Comparison of ENCODE assay signal across 10 cellular contexts in genomic region chr13:32790731-32791130, GRCh38.
DNase-seq lines count a peak whose midpoint lies in the region; ATAC-seq and TF ChIP-seq lines count a peak whose summit lies in the region.
"Had no signal": no experiment of that assay in that cellular context is flagged by ENCODE, and none has a peak within 500 bp of the region (broad histone marks: within the 10 kb centered on the region; RNA-seq: fewer than 3 reads in every experiment).

No MANE protein-coding gene starts in this region.

- no peak for TF ChIP-seq RAD21 in Ishikawa (IDR thresholded peaks at IDR 0.05; ENCODE audit: low read depth)

- H3K9me3 Mint-ChIP-seq in activated CD4-positive, alpha-beta T cell treated with anti-CD3 and anti-CD28 coated beads for 36 hours (ENCODE audit: low read depth) = peaks cover 5% of the 10 kb centered on the region
- H3K9me3 Mint-ChIP-seq in activated naive CD8-positive, alpha-beta T cell treated with anti-CD3 and anti-CD28 coated beads for 36 hours = peaks cover 8% of the 10 kb centered on the region

- CTCF ChIA-PET in activated CD4-positive, alpha-beta T cell treated with anti-CD3 and anti-CD28 coated beads for 36 hours (lab: Charles Lee) = no interaction called here

- DNase-seq in activated CD4-positive, alpha-beta T cell treated with anti-CD3 and anti-CD28 coated beads for 36 hours = no peak
- DNase-seq in activated CD4-positive, alpha-beta T cell treated with anti-CD3 and anti-CD28 coated beads for 48 hours = no peak
- no peak for DNase-seq in activated naive CD8-positive, alpha-beta T cell treated with anti-CD3 and anti-CD28 coated beads for 36 hours
- DNase-seq in renal cortical epithelial cell (ENCODE audit: low read depth) (peak; percentile 4), NCI-H187 (lab: John Stamatoyannopoulos, UW) (no peak), head of caudate nucleus (no peak)
- no peak for DNase-seq in activated effector memory CD4-positive, alpha-beta T cell treated with anti-CD3 and anti-CD28 coated beads, Interleukin-2, amount 50 U/mL, for 16 hours
- DNase-seq: effector memory CD4-positive, alpha-beta T cell; NCI-H2029 treated with DMSO at 0.1 percent for 48 hours had no signal

- peak overlapping the region; percentile 73 for H3K27ac Mint-ChIP-seq in activated CD4-positive, alpha-beta T cell treated with anti-CD3 and anti-CD28 coated beads for 36 hours
- peak overlapping the region; percentile 86 for H3K27ac Mint-ChIP-seq in activated naive CD8-positive, alpha-beta T cell treated with anti-CD3 and anti-CD28 coated beads for 36 hours

- no peaks in the 10 kb centered on the region for H3K27me3 Mint-ChIP-seq in activated CD4-positive, alpha-beta T cell treated with anti-CD3 and anti-CD28 coated beads for 36 hours
- H3K27me3 Mint-ChIP-seq in activated naive CD8-positive, alpha-beta T cell treated with anti-CD3 and anti-CD28 coated beads for 36 hours = no peaks in the 10 kb centered on the region

- peaks cover 30% of the 10 kb centered on the region for H3K4me1 Mint-ChIP-seq in activated CD4-positive, alpha-beta T cell treated with anti-CD3 and anti-CD28 coated beads for 36 hours
- peaks cover 46% of the 10 kb centered on the region for H3K4me1 Mint-ChIP-seq in activated naive CD8-positive, alpha-beta T cell treated with anti-CD3 and anti-CD28 coated beads for 36 hours

- no peak overlapping the region for H3K4me3 Mint-ChIP-seq in activated CD4-positive, alpha-beta T cell treated with anti-CD3 and anti-CD28 coated beads for 36 hours
- no peak overlapping the region for H3K4me3 Mint-ChIP-seq in activated naive CD8-positive, alpha-beta T cell treated with anti-CD3 and anti-CD28 coated beads for 36 hours

- POLR2A ChIA-PET in activated CD4-positive, alpha-beta T cell treated with anti-CD3 and anti-CD28 coated beads for 36 hours (lab: Charles Lee) = no interaction called here

- intact Hi-C loops in activated CD4-positive, alpha-beta T cell treated with anti-CD3 and anti-CD28 coated beads for 36 hours (cut with DNase I, micrococcal nuclease) = no loop called here
- intact Hi-C loops in head of caudate nucleus (cut with DNase I) = no loop called here

- H3K36me3 Mint-ChIP-seq in activated CD4-positive, alpha-beta T cell treated with anti-CD3 and anti-CD28 coated beads for 36 hours (ENCODE audit: low read depth) = peaks cover 8% of the 10 kb centered on the region
- peaks cover 40% of the 10 kb centered on the region for H3K36me3 Mint-ChIP-seq in activated naive CD8-positive, alpha-beta T cell treated with anti-CD3 and anti-CD28 coated beads for 36 hours

- ATAC-seq in activated CD4-positive, alpha-beta T cell treated with anti-CD3 and anti-CD28 coated beads for 36 hours = no peak

- no peak for TF ChIP-seq EP300 in Ishikawa (IDR thresholded peaks at IDR 0.05; ENCODE audit: borderline replicate concordance)

TF ChIP-seq in Ishikawa, 13 proteins besides CTCF, POLR2A, EP300 and RAD21:
- TF ChIP-seq REST (IDR thresholded peaks at IDR 0.05; ENCODE audit: low read depth) (peak; percentile 63), CEBPB (IDR thresholded peaks at IDR 0.05) (no peak), NFIC (IDR thresholded peaks at IDR 0.05) (no peak), TAF1 (IDR thresholded peaks at IDR 0.05; ENCODE audit: low read depth) (no peak), YY1 (IDR thresholded peaks at IDR 0.05; ENCODE audit: low read depth) (no peak), CREB1 (IDR thresholded peaks at IDR 0.05; ENCODE audit: low read depth) (no peak)
- TF ChIP-seq, protein P1, sequence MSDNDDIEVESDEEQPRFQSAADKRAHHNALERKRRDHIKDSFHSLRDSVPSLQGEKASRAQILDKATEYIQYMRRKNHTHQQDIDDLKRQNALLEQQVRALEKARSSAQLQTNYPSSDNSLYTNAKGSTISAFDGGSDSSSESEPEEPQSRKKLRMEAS (IDR thresholded peaks at IDR 0.05) = no peak
- TF ChIP-seq, protein P2, sequence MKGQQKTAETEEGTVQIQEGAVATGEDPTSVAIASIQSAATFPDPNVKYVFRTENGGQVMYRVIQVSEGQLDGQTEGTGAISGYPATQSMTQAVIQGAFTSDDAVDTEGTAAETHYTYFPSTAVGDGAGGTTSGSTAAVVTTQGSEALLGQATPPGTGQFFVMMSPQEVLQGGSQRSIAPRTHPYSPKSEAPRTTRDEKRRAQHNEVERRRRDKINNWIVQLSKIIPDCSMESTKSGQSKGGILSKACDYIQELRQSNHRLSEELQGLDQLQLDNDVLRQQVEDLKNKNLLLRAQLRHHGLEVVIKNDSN (IDR thresholded peaks at IDR 0.05) = no peak
TF ChIP-seq in Ishikawa: peak in this region for 1.
